Comparison of ENCODE assay signal across 8 cellular contexts in genomic region chr2:32061973-32062861, GRCh38. TPM values are rescaled to one million over a fixed set of nuclear protein-coding genes. Genes with fewer than 3 reads are reported as not detected.
DNase-seq lines count a peak whose midpoint lies in the region; ATAC-seq, FAIRE-seq and TF ChIP-seq lines count a peak whose summit lies in the region.

No MANE protein-coding gene starts in this region.

- H3K14ac ChIP-seq in IMR-90 (replicated peaks; ENCODE audit: low read depth, low read length): peak overlapping the region; percentile 31; the same call in 1 of the 2 replicates

- CTCF ChIA-PET in IMR-90 (lab: Yijun Ruan, JAX) (interaction anchor here (1.0 kb wide), 1 partner anchor 35 kb away, joined by 6 read pairs; no protein-coding TSS in a partner anchor), endothelial cell of umbilical vein (lab: Charles Lee) (interaction anchor here (0.8 to 3.8 kb wide), 9 partner anchors 7 to 1897 kb away, joined by 3 to 42 read pairs (median 4); partner anchors contain the start of gene DPY30)

- H3K9me1 ChIP-seq in IMR-90 (ENCODE audit: insufficient read depth, low read length): no peaks in the 10 kb centered on the region; the same call in 1 of the 2 replicates
- no peaks in the 10 kb centered on the region for H3K9me1 ChIP-seq in endothelial cell of umbilical vein (replicated peaks; ENCODE audit: control insufficient read depth, extremely low read depth, insufficient read depth, low read length)

- H3K4me2 ChIP-seq in IMR-90 (ENCODE audit: low read depth, low read length) (peak overlapping the region; percentile 87), endothelial cell of umbilical vein (ENCODE audit: insufficient read depth, low read length) (peak overlapping the region; percentile 95)

- H3K9ac ChIP-seq in IMR-90 (ENCODE audit: low read depth, low read length): no peak overlapping the region
- peak overlapping the region; percentile 78 for H3K9ac ChIP-seq in endothelial cell of umbilical vein (replicated peaks; ENCODE audit: extremely low read depth, insufficient read depth, low read length)

- peak overlapping the region; percentile 32; the same call in 1 of the 2 replicates for H3K4ac ChIP-seq in IMR-90 (ENCODE audit: low read depth, low read length)

- no peak for TF ChIP-seq RAD21 in IMR-90 (IDR thresholded peaks at IDR 0.05; ENCODE audit: low read length)

- POLR2A ChIA-PET in IMR-90 (lab: Charles Lee; ENCODE audit: unreplicated experiment) (interaction anchor here (0.6 to 1.1 kb wide), 6 partner anchors 8 to 1644 kb away, joined by 3 to 7 read pairs (median 3); partner anchors contain the start of genes MEMO1 and SLC30A6), endothelial cell of umbilical vein (lab: Charles Lee) (interaction anchor here (1.9 to 2.0 kb wide), 2 partner anchors 23 to 103 kb away, joined by 11 to 17 read pairs; partner anchors contain the start of genes DPY30 and SLC30A6)

- TF ChIP-seq POLR2A in IMR-90 (IDR thresholded peaks at IDR 0.05; ENCODE audit: low read depth, low read length) (no peak), endothelial cell of umbilical vein (IDR thresholded peaks at IDR 0.05; ENCODE audit: low read depth, low read length) (no peak)

- TF ChIP-seq CTCF in IMR-90 (conservative IDR thresholded peaks at IDR 0.05; ENCODE audit: low read depth, low read length): no peak
- TF ChIP-seq CTCF in endothelial cell of umbilical vein (IDR thresholded peaks at IDR 0.05; ENCODE audit: extremely low read depth in 1 of 2, insufficient read depth in 1 of 2, low read depth in 1 of 2, low read length in 2 of 2): no peak

- no peak overlapping the region for H2BK120ac ChIP-seq in IMR-90 (ENCODE audit: low read depth, low read length)

- peaks cover 0 to 22% of the 10 kb centered on the region in 2 experiments; a peak in 2 of 4 replicates for H3K79me1 ChIP-seq in IMR-90 (ENCODE audit: low read depth in 1 of 2, low read length in 2 of 2)

- H3K4me1 ChIP-seq in IMR-90 (ENCODE audit: control insufficient read depth, insufficient read depth, low read length): peaks cover 2% of the 10 kb centered on the region; the same call in 1 of the 2 replicates
- peaks cover 21% of the 10 kb centered on the region for H3K4me1 ChIP-seq in endothelial cell of umbilical vein (ENCODE audit: control insufficient read depth, extremely low read depth, insufficient read depth, low read length)

- no peak overlapping the region for H3K27ac ChIP-seq in IMR-90 (ENCODE audit: insufficient read depth, low read length)
- peak overlapping the region; percentile 21 for H3K27ac ChIP-seq in endothelial cell of umbilical vein (ENCODE audit: insufficient read depth, low read depth, low read length)

- H2BK15ac ChIP-seq in IMR-90 (ENCODE audit: low read depth, low read length): no peak overlapping the region

- H2AK9ac ChIP-seq in IMR-90 (replicated peaks; ENCODE audit: low read depth, low read length, poor library complexity): peak overlapping the region; percentile 17

- peaks cover 8% of the 10 kb centered on the region for H3K79me2 ChIP-seq in endothelial cell of umbilical vein (ENCODE audit: control insufficient read depth, insufficient read depth, low read length)

- H3K9me3 ChIP-seq in IMR-90 (ENCODE audit: control insufficient read depth, insufficient read depth, low read length) (no peaks in the 10 kb centered on the region; the same call in 1 of the 2 replicates), endothelial cell of umbilical vein (replicated peaks; ENCODE audit: control insufficient read depth, insufficient read depth, low read length) (no peaks in the 10 kb centered on the region)

- FAIRE-seq in endothelial cell of umbilical vein (lab: Jason Lieb, UNC): peak; percentile 79
- FAIRE-seq in urothelium cell line (lab: Jason Lieb, UNC): no peak

- H4K5ac ChIP-seq in IMR-90 (ENCODE audit: low read depth, low read length): peak overlapping the region; percentile 40; the same call in 1 of the 2 replicates

- BruUV-seq in IMR-90 (replicated peaks; lab: Mats Ljungman, UMichigan) (no TSS peak), endothelial cell of umbilical vein (replicated peaks; lab: Mats Ljungman, UMichigan) (no TSS peak)

- no peak overlapping the region for H3K56ac ChIP-seq in IMR-90 (ENCODE audit: extremely low read depth, insufficient read depth, low read length)

- H3K27me3 ChIP-seq in IMR-90 (ENCODE audit: control insufficient read depth, insufficient read depth, low read length): no peaks in the 10 kb centered on the region
- no peaks in the 10 kb centered on the region for H3K27me3 ChIP-seq in endothelial cell of umbilical vein (ENCODE audit: control insufficient read depth in 2 of 2, insufficient read depth in 2 of 2, low read length in 2 of 2)

- no peak overlapping the region for H2AK5ac ChIP-seq in IMR-90 (ENCODE audit: low read depth, low read length)

- H2BK5ac ChIP-seq in IMR-90 (ENCODE audit: low read depth, low read length, poor library complexity, severe bottlenecking): no peak overlapping the region

- WGBS in IMR-90 (ENCODE audit: extremely low coverage in 2 of 2, insufficient read length in 1 of 2), 2 experiments: 72 to 100% methylated on average over 1 to 6 of the region's 13 CpGs

- in situ Hi-C loops in IMR-90 (cut with MboI; ENCODE audit: low sequenced_read_pairs): no loop called here

- peak overlapping the region; percentile 69 for H2AFZ ChIP-seq in IMR-90 (replicated peaks; ENCODE audit: low read length, poor library complexity)
- H2AFZ ChIP-seq in endothelial cell of umbilical vein (ENCODE audit: low read depth, low read length): peak overlapping the region; percentile 96

- H2BK20ac ChIP-seq in IMR-90 (ENCODE audit: low read depth, low read length): no peak overlapping the region

- H3K4me3 ChIP-seq in IMR-90 (ENCODE audit: insufficient read depth, low read depth, low read length) (peak overlapping the region; percentile 58; the same call in 1 of the 2 replicates), endothelial cell of umbilical vein (replicated peaks in 1 of 3; ENCODE audit: insufficient read depth in 1 of 3, low read depth in 1 of 3, low read length in 3 of 3) (peak overlapping the region; percentile 61 to 80 (median 68))

- no peak overlapping the region for H4K91ac ChIP-seq in IMR-90 (ENCODE audit: insufficient read depth, low read depth, low read length)

- ATAC-seq in IMR-90 (ENCODE audit: low read depth) (no peak), SK-N-SH treated with all-trans-retinoic acid at 6 μM for 48 hours (0 out of 3 replicates have a peak, but pooled peaks have one; percentile 1), esophagus mucosa (no peak)

- peaks cover 2% of the 10 kb centered on the region; the same call in 1 of the 2 replicates for H3K36me3 ChIP-seq in IMR-90 (ENCODE audit: control insufficient read depth, insufficient read depth, low read length)
- H3K36me3 ChIP-seq in endothelial cell of umbilical vein (ENCODE audit: control insufficient read depth in 2 of 2, extremely low read depth in 1 of 2, insufficient read depth in 2 of 2, low read length in 2 of 2): no peaks in the 10 kb centered on the region

- no peak overlapping the region for H3K18ac ChIP-seq in IMR-90 (ENCODE audit: low read depth, low read length)

- 0 out of 2 replicates have a peak overlapping the region, but pooled peaks have one; percentile 56 for H3K23ac ChIP-seq in IMR-90 (ENCODE audit: low read depth, low read length)

- no peaks in the 10 kb centered on the region for H4K20me1 ChIP-seq in IMR-90 (ENCODE audit: insufficient read depth, low read length)
- no peaks in the 10 kb centered on the region for H4K20me1 ChIP-seq in endothelial cell of umbilical vein (replicated peaks; ENCODE audit: control insufficient read depth, extremely low read depth, insufficient read depth, low read length)

- DNase-seq in DMS53 (lab: John Stamatoyannopoulos, UW): peak; percentile 77
- peak; percentile 19 for DNase-seq in IMR-90
- peak; percentile 49 for DNase-seq in endothelial cell of umbilical vein (ENCODE audit: low read depth, low spot score)
- DNase-seq in midbrain (lab: John Stamatoyannopoulos, UW): peak; percentile 37
- peak; percentile 54 for DNase-seq in urothelium cell line (ENCODE audit: low spot score)
- no peak for DNase-seq in NCI-H1436 treated with DMSO at 0.1 percent for 48 hours (lab: John Stamatoyannopoulos, UW)

- dilution Hi-C loops in IMR-90 (cut with HindIII; ENCODE audit: low sequenced_read_pairs, unreplicated experiment) (no loop called here), endothelial cell of umbilical vein (cut with MboI; ENCODE audit: extremely low pct_ligation_motif_present, low sequenced_read_pairs) (no loop called here)

- H4K8ac ChIP-seq in IMR-90 (ENCODE audit: low read depth in 2 of 2, low read length in 2 of 2): peak overlapping the region; percentile 25 to 53; a peak in 2 of 4 replicates

- intact Hi-C loops in IMR-90 (cut with micrococcal nuclease) (loop anchor here (2.0 kb wide), 2 partner anchors 21 to 75 kb away; no protein-coding TSS in a partner anchor), endothelial cell of umbilical vein (cut with micrococcal nuclease) (loop anchor here (2.0 to 5.0 kb wide), 2 partner anchors 73 to 215 kb away; partner anchors contain the start of gene YIPF4)

RNA-seq across cellular contexts. Expression of gene SPAST, which starts 1.1 kb away (rescaled TPM):
- total RNA-seq in IMR-90 (2012; rRNA removed): 14.5 and 21.1 TPM in 2 replicates
- polyA plus RNA-seq in IMR-90 (2012; rRNA removed): 4.8 and 5.3 TPM in 2 replicates
- polyA plus RNA-seq in IMR-90 (2012; cell fraction: cytosol; rRNA removed): 1.2 and 2.2 TPM in 2 replicates
- 0.72 and 3.0 TPM in 2 replicates for polyA plus RNA-seq in IMR-90 (2012; cell fraction: nucleus; rRNA removed; ENCODE audit: low replicate concordance)
- total RNA-seq in endothelial cell of umbilical vein: 23.0 and 24.9 TPM in 2 replicates
- polyA plus RNA-seq in endothelial cell of umbilical vein: 3.6 and 4.7 TPM in 2 replicates
- polyA plus RNA-seq in endothelial cell of umbilical vein (2011; cell fraction: cytosol; rRNA removed): 6.8 and 7.1 TPM in 2 replicates
- 6.4 and 7.4 TPM in 2 replicates for polyA plus RNA-seq in endothelial cell of umbilical vein (2011; cell fraction: nucleus; rRNA removed)
- polyA plus RNA-seq in endothelial cell of umbilical vein (2012): 15.0 and 15.3 TPM in 2 replicates
- 13.5 and 13.9 TPM in 2 replicates for polyA minus RNA-seq in endothelial cell of umbilical vein
- polyA minus RNA-seq in endothelial cell of umbilical vein (2011; cell fraction: cytosol; rRNA and poly(A)+ RNA removed): 12.6 TPM
- polyA minus RNA-seq in endothelial cell of umbilical vein (2011; cell fraction: nucleus; rRNA and poly(A)+ RNA removed): 14.5 and 16.6 TPM in 2 replicates
- 12.0 TPM for total RNA-seq in esophagus mucosa

RNA-seq across cellular contexts. Expression of gene DPY30, which starts 22.6 kb away (rescaled TPM):
- 65.2 and 120 TPM in 2 replicates for total RNA-seq in IMR-90 (2012; rRNA removed)
- 84.1 and 85.2 TPM in 2 replicates for polyA plus RNA-seq in IMR-90 (2012; rRNA removed)
- polyA plus RNA-seq in IMR-90 (2012; cell fraction: cytosol; rRNA removed): 40.5 and 41.5 TPM in 2 replicates
- polyA plus RNA-seq in IMR-90 (2012; cell fraction: nucleus; rRNA removed; ENCODE audit: low replicate concordance): 9.0 and 37.0 TPM in 2 replicates
- 77.5 and 83.4 TPM in 2 replicates for total RNA-seq in endothelial cell of umbilical vein
- polyA plus RNA-seq in endothelial cell of umbilical vein: 61.3 and 78.4 TPM in 2 replicates
- polyA plus RNA-seq in endothelial cell of umbilical vein (2011; cell fraction: cytosol; rRNA removed): 110 and 133 TPM in 2 replicates
- 36.2 and 47.2 TPM in 2 replicates for polyA plus RNA-seq in endothelial cell of umbilical vein (2011; cell fraction: nucleus; rRNA removed)
- polyA plus RNA-seq in endothelial cell of umbilical vein (2012): 110 and 137 TPM in 2 replicates
- polyA minus RNA-seq in endothelial cell of umbilical vein: 14.4 and 18.6 TPM in 2 replicates
- polyA minus RNA-seq in endothelial cell of umbilical vein (2011; cell fraction: cytosol; rRNA and poly(A)+ RNA removed): 39.5 TPM
- polyA minus RNA-seq in endothelial cell of umbilical vein (2011; cell fraction: nucleus; rRNA and poly(A)+ RNA removed): 7.2 and 7.9 TPM in 2 replicates
- 55.9 TPM for total RNA-seq in esophagus mucosa

RNA-seq across cellular contexts. Expression of gene MEMO1, which starts 51.4 kb away (rescaled TPM):
- total RNA-seq in IMR-90 (2012; rRNA removed) (23.7 and 33.6 TPM in 2 replicates), endothelial cell of umbilical vein (53.9 and 56.2 TPM in 2 replicates), esophagus mucosa (52.2 TPM)
- polyA plus RNA-seq in IMR-90 (2012; rRNA removed) (48.9 and 49.7 TPM in 2 replicates), endothelial cell of umbilical vein (31.6 and 38.6 TPM in 2 replicates)
- polyA plus RNA-seq in IMR-90 (2012; cell fraction: cytosol; rRNA removed): 9.0 and 31.9 TPM in 2 replicates
- 31.3 and 47.1 TPM in 2 replicates for polyA plus RNA-seq in IMR-90 (2012; cell fraction: nucleus; rRNA removed; ENCODE audit: low replicate concordance)
- 43.2 and 46.5 TPM in 2 replicates for polyA plus RNA-seq in endothelial cell of umbilical vein (2011; cell fraction: cytosol; rRNA removed)
- 47.8 and 53.1 TPM in 2 replicates for polyA plus RNA-seq in endothelial cell of umbilical vein (2011; cell fraction: nucleus; rRNA removed)
- polyA plus RNA-seq in endothelial cell of umbilical vein (2012): 58.3 and 68.0 TPM in 2 replicates
- polyA minus RNA-seq in endothelial cell of umbilical vein: 44.2 and 49.1 TPM in 2 replicates
- polyA minus RNA-seq in endothelial cell of umbilical vein (2011; cell fraction: cytosol; rRNA and poly(A)+ RNA removed): 22.9 TPM
- polyA minus RNA-seq in endothelial cell of umbilical vein (2011; cell fraction: nucleus; rRNA and poly(A)+ RNA removed): 34.8 and 35.8 TPM in 2 replicates
